In genomic region chrX:141375011-141375730, GRCh38 we compare ENCODE assay signal across 21 cellular contexts.
DNase-seq lines count a peak whose midpoint lies in the region; ATAC-seq and TF ChIP-seq lines count a peak whose summit lies in the region.
"Had no signal": no experiment of that assay in that cellular context is flagged by ENCODE, and none has a peak within 500 bp of the region (broad histone marks: within the 10 kb centered on the region; RNA-seq: fewer than 3 reads in every experiment).

No MANE protein-coding gene starts in this region.

- DNase-seq in GM04504 (ENCODE audit: low read depth): peak; percentile 7
- DNase-seq in amniotic epithelial cell (ENCODE audit: low read depth): peak; percentile 65
- peak; percentile 45 for DNase-seq in fibroblast of peridontal ligament (ENCODE audit: extremely low read depth)
- DNase-seq in retinal pigment epithelial cell (ENCODE audit: low read depth): peak; percentile 18
- no peak for DNase-seq in HUDEP-2 (lab: John Stamatoyannopoulos, UW; ENCODE audit: unreplicated experiment in 76 of 76)
- no peak for DNase-seq in OCI-LY7 (ENCODE audit: low spot score)
- no peak for DNase-seq in activated CD4-positive, CD25-positive, alpha-beta regulatory T cell treated with anti-CD3 and anti-CD28 coated beads, Interleukin-2, amount 50 U/mL, for 72 hours
- DNase-seq: CD4-positive, alpha-beta T cell; COR-L47; DMS79 treated with DMSO at 0.1 percent for 48 hours; H9; MV-4-11; NCI-H1105 treated with DMSO at 0.1 percent for 48 hours; NCI-H2081; NCI-H2171 treated with DMSO at 0.1 percent for 48 hours; NCI-H526 treated with DMSO at 0.1 percent for 48 hours had no signal

- ATAC-seq in HG03354 (IDR thresholded peaks at IDR 0.05; ENCODE audit: poor library complexity, severe bottlenecking, unreplicated experiment): no peak
- ATAC-seq: Right ventricle myocardium inferior had no signal

- H4K20me1 ChIP-seq in OCI-LY7 (ENCODE audit: insufficient read depth, low read length): no peaks in the 10 kb centered on the region
- H4K20me1 ChIP-seq: BLaER1 had no signal

- TF ChIP-seq CTCF in retinal pigment epithelial cell (conservative IDR thresholded peaks at IDR 0.05; ENCODE audit: low read depth, low read length) (no peak), OCI-LY7 (conservative IDR thresholded peaks at IDR 0.05; ENCODE audit: low read length) (no peak)

- H2AFZ ChIP-seq in OCI-LY7 (ENCODE audit: low read length): no peak overlapping the region

- no peaks in the 10 kb centered on the region for H3K9me2 ChIP-seq in OCI-LY7 (ENCODE audit: insufficient read depth, low read length)

- BruUV-seq in OCI-LY7 (replicated peaks; lab: Mats Ljungman, UMichigan): no TSS peak

- no peak overlapping the region for H3K4me2 ChIP-seq in OCI-LY7 (ENCODE audit: low read length)
- H3K4me2 ChIP-seq: BLaER1, KMS-11 had no signal

- no peaks in the 10 kb centered on the region for H3K79me2 ChIP-seq in OCI-LY7 (ENCODE audit: insufficient read depth, low read depth, low read length)

- H3K9me3 ChIP-seq in OCI-LY7 (ENCODE audit: low read length): no peaks in the 10 kb centered on the region
- H3K9me3 ChIP-seq: BLaER1, SJSA1 had no signal

- CTCF ChIA-PET in OCI-LY7 (lab: Charles Lee; ENCODE audit: unreplicated experiment): no interaction called here

- POLR2A ChIA-PET in OCI-LY7 (lab: Charles Lee): no interaction called here

- no peaks in the 10 kb centered on the region for H3K36me3 ChIP-seq in OCI-LY7 (ENCODE audit: insufficient read depth, low read length)
- H3K36me3 ChIP-seq: BLaER1, SJSA1 had no signal

- no peak overlapping the region for H3K27ac ChIP-seq in OCI-LY7 (ENCODE audit: low read depth, low read length, poor library complexity, severe bottlenecking)
- H3K27ac ChIP-seq: BLaER1, KMS-11, SJSA1 had no signal

- intact Hi-C loops in OCI-LY7 (cut with micrococcal nuclease; ENCODE audit: unreplicated experiment): no loop called here

- no peaks in the 10 kb centered on the region for H3K4me1 ChIP-seq in OCI-LY7 (ENCODE audit: insufficient read depth, low read length, poor library complexity, severe bottlenecking)
- H3K4me1 ChIP-seq: BLaER1, SJSA1 had no signal

- H3K4me3 ChIP-seq in retinal pigment epithelial cell (ENCODE audit: low read length) (no peak overlapping the region), OCI-LY7 (ENCODE audit: low read depth, low read length, poor library complexity, severe bottlenecking) (no peak overlapping the region)
- H3K4me3 ChIP-seq: BLaER1, SJSA1 had no signal

Comparison
In these comparisons a context has a peak if more than half of its experiments do, and no peak if none do; other contexts are left out.
1. DNase-seq: peak in GM04504 (single experiment), amniotic epithelial cell (single experiment), fibroblast of peridontal ligament (single experiment) and retinal pigment epithelial cell (single experiment); none in HUDEP-2 (0 of 76), OCI-LY7 (single experiment) and activated CD4-positive, CD25-positive, alpha-beta regulatory T cell treated with anti-CD3 and anti-CD28 coated beads, Interleukin-2, amount 50 U/mL, for 72 hours (single experiment).